Comparison of ENCODE assay signal across 1 cellular context in genomic region chr22:46055176-46055850, GRCh38.
TF ChIP-seq lines count a peak whose summit lies in the region.

No MANE protein-coding gene starts in this region.

TF ChIP-seq in WTC11, 78 proteins besides CTCF, POLR2A, EP300 and RAD21 (continued from another document):
- TF ChIP-seq ZNF532 (CRISPR knock-in tag; IDR thresholded peaks at IDR 0.05; ENCODE audit: borderline replicate concordance) (no peak), IRF1 (CRISPR knock-in tag; IDR thresholded peaks at IDR 0.05) (no peak), ZBTB43 (CRISPR knock-in tag; IDR thresholded peaks at IDR 0.05) (no peak), ERG (CRISPR knock-in tag; IDR thresholded peaks at IDR 0.05) (no peak), STAT6 (CRISPR knock-in tag; conservative IDR thresholded peaks at IDR 0.05; ENCODE audit: low read depth) (no peak), NR1H2 (CRISPR knock-in tag; IDR thresholded peaks at IDR 0.05) (no peak), ZSCAN18 (CRISPR knock-in tag; IDR thresholded peaks at IDR 0.05) (no peak), MAX (CRISPR knock-in tag; IDR thresholded peaks at IDR 0.05) (no peak), NFE2L1 (CRISPR knock-in tag; IDR thresholded peaks at IDR 0.05) (no peak), MYBL2 (CRISPR knock-in tag; IDR thresholded peaks at IDR 0.05) (no peak)
